In the genomic region with DNA sequence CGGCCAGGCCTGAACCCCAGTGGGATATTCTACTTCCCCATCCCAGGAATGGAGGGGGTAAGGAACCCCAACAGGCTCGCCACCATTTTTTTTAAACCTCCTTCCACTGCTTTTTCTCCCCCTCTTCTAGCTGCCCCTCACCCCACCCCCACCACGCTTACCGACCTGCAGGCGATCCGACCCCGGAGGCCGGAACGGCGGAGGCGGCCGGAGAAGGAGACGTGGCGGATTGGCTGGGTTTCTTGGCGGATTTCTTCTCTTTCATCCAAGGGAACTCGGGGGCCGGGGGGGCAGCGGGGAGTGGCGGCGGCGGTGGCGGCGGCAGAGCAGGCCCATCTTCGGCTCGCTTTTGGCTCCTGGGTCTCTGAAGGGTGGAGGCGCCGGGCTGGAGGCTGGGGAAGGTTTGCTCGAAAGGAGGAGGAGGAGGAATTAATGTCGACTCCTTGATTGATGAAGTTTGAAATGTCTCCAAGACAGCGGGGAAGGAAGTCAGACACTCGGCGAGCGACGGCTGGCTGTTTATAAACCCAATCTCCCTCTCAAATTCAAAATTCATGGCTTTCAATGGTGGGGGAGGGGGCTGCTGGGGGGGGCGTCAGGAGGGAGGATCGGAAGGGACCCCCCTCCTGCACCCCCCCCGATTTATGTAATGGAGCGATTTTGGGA, we compare ENCODE assay signal across 9 cellular contexts. TPM values are rescaled to one million over a fixed set of nuclear protein-coding genes. Genes with fewer than 3 reads are reported as not detected.
DNase-seq lines count a peak whose midpoint lies in the region; ATAC-seq, FAIRE-seq and TF ChIP-seq lines count a peak whose summit lies in the region.
"Had no signal": no experiment of that assay in that cellular context is flagged by ENCODE, and none has a peak within 500 bp of the region (broad histone marks: within the 10 kb centered on the region; RNA-seq: fewer than 3 reads in every experiment).

No MANE protein-coding gene starts in this region.

- H3K36me3 Mint-ChIP-seq in CD14-positive monocyte = peaks cover 5 to 17% of the 10 kb centered on the region in 2 donors
- no peaks in the 10 kb centered on the region for H3K36me3 Mint-ChIP-seq in IgD-negative memory B cell

- H3K4me1 Mint-ChIP-seq in CD14-positive monocyte (peaks cover 62% of the 10 kb centered on the region), IgD-negative memory B cell (peaks cover 11 to 15% (median 12%) of the 10 kb centered on the region in 3 donors)

- H3K4me3 Mint-ChIP-seq in CD14-positive monocyte = peak overlapping the region; percentile 81 to 92
- H3K4me3 Mint-ChIP-seq in IgD-negative memory B cell = peak overlapping the region; percentile 66 to 91 (median 72)

- H3K4me1 ChIP-seq in cardiac muscle cell (ENCODE audit: low read depth) (peaks cover 50% of the 10 kb centered on the region), psoas muscle (peaks cover 5% of the 10 kb centered on the region)

- ATAC-seq in psoas muscle = peak in 3 of 4 donors; percentile 39 to 58 (median 40)

- H3K27ac ChIP-seq in cardiac muscle cell (peak overlapping the region; percentile 98), psoas muscle (peak overlapping the region; percentile 89)

- TF ChIP-seq CTCF in CD14-positive monocyte (IDR thresholded peaks at IDR 0.05) (no peak), cardiac muscle cell (IDR thresholded peaks at IDR 0.05; ENCODE audit: low read depth, low read length) (no peak), psoas muscle (IDR thresholded peaks at IDR 0.05) (no peak)

- 6 to 8% (median 8%) methylated on average over 35 to 38 of the region's 38 CpGs for WGBS in psoas muscle, 3 donors

- intact Hi-C loops in CD14-positive monocyte (cut with micrococcal nuclease) = no loop called here
- intact Hi-C loops in psoas muscle (cut with DNase I) = loop anchor here in 1 of 2 donors (5.0 kb wide), 1 partner anchor 52 kb away; no protein-coding TSS in a partner anchor
- intact Hi-C loops in posterior cingulate gyrus (cut with DNase I) = no loop called here

- H3K9me3 ChIP-seq in cardiac muscle cell (ENCODE audit: low read depth) (no peaks in the 10 kb centered on the region), psoas muscle (no peaks in the 10 kb centered on the region)

- H3K27me3 Mint-ChIP-seq in CD14-positive monocyte (ENCODE audit: low read depth in 3 of 3) = peaks cover 83 to 89% (median 87%) of the 10 kb centered on the region in 3 donors
- peaks cover 53% of the 10 kb centered on the region for H3K27me3 Mint-ChIP-seq in IgD-negative memory B cell

- H3K4me3 ChIP-seq in cardiac muscle cell (peak overlapping the region; percentile 90), psoas muscle (peak overlapping the region; percentile 85)

- no peak for TF ChIP-seq POLR2A in GM12891 (IDR thresholded peaks at IDR 0.05; ENCODE audit: low read depth, low read length)

- H3K36me3 ChIP-seq in cardiac muscle cell (peaks cover 7% of the 10 kb centered on the region), psoas muscle (ENCODE audit: insufficient read depth in 1 of 2, low read depth in 1 of 2) (no peaks in the 10 kb centered on the region)

- peak overlapping the region in 5 of 7 donors; percentile 18 to 90 (median 76) for H3K27ac Mint-ChIP-seq in CD14-positive monocyte
- peak overlapping the region in 2 of 3 donors; percentile 8 to 94 for H3K27ac Mint-ChIP-seq in IgD-negative memory B cell

- no peak for DNase-seq in CD14-positive monocyte (ENCODE audit: low spot score)
- peak; percentile 29 for DNase-seq in activated effector memory CD4-positive, alpha-beta T cell treated with Interleukin-2 at 50 U/mL for 16 hours
- DNase-seq in cardiac muscle cell (ENCODE audit: low read depth in 1 of 2, low spot score in 1 of 2) = peak; percentile 55 to 89
- DNase-seq in psoas muscle = peak; percentile 91
- DNase-seq in NOMO-1 treated with dmso at 0.1 percent for 144 hours (lab: John Stamatoyannopoulos, UW; ENCODE audit: unreplicated experiment) = no peak
- DNase-seq in posterior cingulate gyrus = no peak
- no peak for DNase-seq in GM12891 (ENCODE audit: insufficient read length, low spot score)

- FAIRE-seq in GM12891 (lab: Jason Lieb, UNC) = no peak

- H3K9me3 Mint-ChIP-seq in CD14-positive monocyte (peaks cover 0 to 30% (median 18%) of the 10 kb centered on the region in 7 donors), IgD-negative memory B cell (no peaks in the 10 kb centered on the region)

- H3K27me3 ChIP-seq in cardiac muscle cell = no peaks in the 10 kb centered on the region
- peaks cover 4 to 9% (median 9%) of the 10 kb centered on the region in 3 donors for H3K27me3 ChIP-seq in psoas muscle (ENCODE audit: insufficient read depth in 3 of 3, low read length in 2 of 3)

TF ChIP-seq in GM12891, 5 proteins besides CTCF, POLR2A, EP300 and RAD21:
- TF ChIP-seq POU2F2 (IDR thresholded peaks at IDR 0.05; ENCODE audit: low read depth, low read length) = no peak
- no peak for TF ChIP-seq PAX5 (IDR thresholded peaks at IDR 0.05; ENCODE audit: insufficient read depth, low read length, severe bottlenecking)
- no peak for TF ChIP-seq POLR2AphosphoS5 (IDR thresholded peaks at IDR 0.05; ENCODE audit: low read depth, low read length)
- TF ChIP-seq TAF1 (IDR thresholded peaks at IDR 0.05; ENCODE audit: low read depth, low read length) = no peak
- TF ChIP-seq SPI1 (IDR thresholded peaks at IDR 0.05; ENCODE audit: low read depth, low read length) = no peak
TF ChIP-seq in GM12891: peak in this region for 0.

RNA-seq across cellular contexts. Expression of a gene that starts 0.4 kb away (rescaled TPM):
- polyA plus RNA-seq in CD14-positive monocyte (1 to 10 TPM; 1.6 to 3.8 TPM), IgD-negative memory B cell (0.94 TPM), cardiac muscle cell (107 and 116 TPM in 2 replicates), psoas muscle (1 to 10 TPM; 4.6 to 5.0 (median 5.0) TPM)
- total RNA-seq in cardiac muscle cell (111 and 114 TPM in 2 replicates), psoas muscle (10 to 100 TPM in 1 of 4 donors, 1 to 10 TPM in 3; 3.1 to 12.9 (median 6.5) TPM)
- 6.4 TPM for polyA plus RNA-seq in GM12891 (2012; ENCODE audit: low read depth, missing spikeins)

RNA-seq across cellular contexts. Expression of a gene that starts 13.7 kb away (rescaled TPM):
- polyA plus RNA-seq in CD14-positive monocyte = not detected
- polyA plus RNA-seq in IgD-negative memory B cell = not detected
- 5.9 and 6.6 TPM in 2 replicates for total RNA-seq in cardiac muscle cell
- polyA plus RNA-seq in cardiac muscle cell = 9.1 and 12.4 TPM in 2 replicates
- total RNA-seq in psoas muscle = not detected
- not detected for polyA plus RNA-seq in psoas muscle
- not detected for polyA plus RNA-seq in GM12891 (2012; ENCODE audit: low read depth, missing spikeins)
- total RNA-seq: glomerular endothelial cell had no signal

RNA-seq across cellular contexts. Expression of a gene that starts 33.7 kb away (rescaled TPM):
- polyA plus RNA-seq in CD14-positive monocyte (not detected), IgD-negative memory B cell (0.14 TPM), cardiac muscle cell (5.4 TPM in 2 replicates), psoas muscle (under 1 TPM; 0.38 to 0.89 (median 0.55) TPM)
- total RNA-seq in cardiac muscle cell (12.2 and 12.5 TPM in 2 replicates), psoas muscle (1 to 10 TPM in 2 of 4 donors, under 1 TPM in 2; 0.80 to 4.0 (median 1.3) TPM)
- 2.6 TPM for polyA plus RNA-seq in GM12891 (2012; ENCODE audit: low read depth, missing spikeins)

RNA-seq across cellular contexts. Expression of a gene that starts 45.6 kb away (rescaled TPM):
- polyA plus RNA-seq in CD14-positive monocyte (not detected), IgD-negative memory B cell (0.34 TPM), cardiac muscle cell (24.7 and 24.9 TPM in 2 replicates), psoas muscle (1 to 10 TPM in 2 of 3 donors, under 1 TPM in 1; 0.96 to 1.5 (median 1.4) TPM)
- total RNA-seq in cardiac muscle cell (37.7 and 42.4 TPM in 2 replicates), psoas muscle (1 to 10 TPM; 1.5 to 8.8 (median 1.9) TPM)
- polyA plus RNA-seq in GM12891 (2012; ENCODE audit: low read depth, missing spikeins) = 6.2 TPM

RNA-seq across cellular contexts. Expression of a gene that starts 49.1 kb away (rescaled TPM):
- not detected for polyA plus RNA-seq in CD14-positive monocyte
- polyA plus RNA-seq in IgD-negative memory B cell = not detected
- 0.24 TPM in 1 of 2 replicates, not detected in the other for total RNA-seq in cardiac muscle cell
- 0.46 and 1.9 TPM in 2 replicates for polyA plus RNA-seq in cardiac muscle cell
- under 1 TPM in 3 of 4 donors, not detected in 1; 0.17 to 0.71 (median 0.24) TPM for total RNA-seq in psoas muscle
- under 1 TPM; 0.03 to 0.30 (median 0.17) TPM for polyA plus RNA-seq in psoas muscle
- polyA plus RNA-seq in GM12891 (2012; ENCODE audit: low read depth, missing spikeins) = not detected

Comparison
In these comparisons a context has a peak if more than half of its experiments do, and no peak if none do; other contexts are left out.
1. DNase-seq: peak in activated effector memory CD4-positive, alpha-beta T cell treated with Interleukin-2 at 50 U/mL for 16 hours (single experiment), cardiac muscle cell (2 of 2) and psoas muscle (2 of 2); none in CD14-positive monocyte (single experiment), NOMO-1 treated with dmso at 0.1 percent for 144 hours (single experiment), posterior cingulate gyrus (0 of 10) and GM12891 (single experiment).
2. RNA of a gene that starts 0.4 kb away (polyA plus RNA-seq): 107 to 116 TPM in cardiac muscle cell; 4.6 to 5.0 TPM in psoas muscle, 1.6 to 3.8 TPM in CD14-positive monocyte and 0.94 TPM in IgD-negative memory B cell (single experiment); every median in the first group is over 10 times any median in the second.